1 cellular context compared by ENCODE assay signal in genomic region chr19:41341669-41342490, GRCh38.
TF ChIP-seq lines count a peak whose summit lies in the region.

No MANE protein-coding gene starts in this region.

TF ChIP-seq in H1, 55 proteins besides CTCF, POLR2A, EP300 and RAD21:
- TF ChIP-seq BACH1 (IDR thresholded peaks at IDR 0.05; ENCODE audit: low read length) = no peak
- TF ChIP-seq MAX (IDR thresholded peaks at IDR 0.05) = peak; percentile 33; the same call in 1 of the 2 replicates
